ENCODE assay signal across 12 cellular contexts in genomic region chr2:64779117-64779690, GRCh38.
DNase-seq lines count a peak whose midpoint lies in the region; ATAC-seq, FAIRE-seq and TF ChIP-seq lines count a peak whose summit lies in the region.
"Had no signal": no experiment of that assay in that cellular context is flagged by ENCODE, and none has a peak within 500 bp of the region (broad histone marks: within the 10 kb centered on the region; RNA-seq: fewer than 3 reads in every experiment).

No MANE protein-coding gene starts in this region.

- H3K4me1 Mint-ChIP-seq in MCF 10A (ENCODE audit: insufficient read depth, unreplicated experiment), result peaks cover 27% of the 10 kb centered on the region

- no peak overlapping the region for H3K4me3 Mint-ChIP-seq in MCF 10A (ENCODE audit: unreplicated experiment)
- H3K4me3 Mint-ChIP-seq: activated CD4-positive, alpha-beta memory T cell treated with anti-CD3 and anti-CD28 coated beads for 36 hours had no signal

- peaks cover 0 to 8% of the 10 kb centered on the region in 2 donors for H3K9me3 ChIP-seq in breast epithelium
- H3K9me3 ChIP-seq in right cardiac atrium (ENCODE audit: control insufficient read depth, low read length), result no peaks in the 10 kb centered on the region
- peaks cover 0 to 6% (median 0%) of the 10 kb centered on the region in 3 donors for H3K9me3 ChIP-seq in esophagus squamous epithelium

- TF ChIP-seq POLR2A in breast epithelium (IDR thresholded peaks at IDR 0.05), result no peak
- TF ChIP-seq POLR2A in esophagus squamous epithelium (IDR thresholded peaks at IDR 0.05), result no peak

- H3K9me3 Mint-ChIP-seq in MCF 10A (ENCODE audit: unreplicated experiment), result no peaks in the 10 kb centered on the region
- H3K9me3 Mint-ChIP-seq: activated CD4-positive, alpha-beta memory T cell treated with anti-CD3 and anti-CD28 coated beads for 36 hours had no signal

- H3K4me3 ChIP-seq in breast epithelium, result no peak overlapping the region
- H3K4me3 ChIP-seq in astrocyte of the cerebellum (ENCODE audit: low read depth, low read length), result no peak overlapping the region
- no peak overlapping the region for H3K4me3 ChIP-seq in right cardiac atrium (ENCODE audit: low read length)
- H3K4me3 ChIP-seq in esophagus squamous epithelium, result no peak overlapping the region
- H3K4me3 ChIP-seq: ascending aorta had no signal

- DNase-seq in MCF 10A (ENCODE audit: unreplicated experiment) (peak; percentile 65), breast epithelium (ENCODE audit: low spot score in 2 of 2) (no peak), astrocyte of the cerebellum (ENCODE audit: low read depth) (peak; percentile 75), right cardiac atrium (no peak), urothelium cell line (ENCODE audit: low spot score) (peak; percentile 54), esophagus squamous epithelium (lab: John Stamatoyannopoulos, UW) (no peak), GM20000 (ENCODE audit: low spot score) (no peak)
- DNase-seq in stimulated activated naive CD4-positive, alpha-beta T cell (lab: John Stamatoyannopoulos, UW), result no peak
- DNase-seq: activated CD4-positive, alpha-beta memory T cell treated with anti-CD3 and anti-CD28 coated beads for 36 hours; NCI-H1436; OCI-M1 had no signal

- H3K27me3 Mint-ChIP-seq in MCF 10A (ENCODE audit: insufficient read depth, unreplicated experiment), result no peaks in the 10 kb centered on the region
- H3K27me3 Mint-ChIP-seq: activated CD4-positive, alpha-beta memory T cell treated with anti-CD3 and anti-CD28 coated beads for 36 hours had no signal

- peak; percentile 46 to 78 for ATAC-seq in right cardiac atrium

- TF ChIP-seq CTCF in MCF 10A (IDR thresholded peaks at IDR 0.05; ENCODE audit: unreplicated experiment) (no peak), breast epithelium (IDR thresholded peaks at IDR 0.05) (no peak), astrocyte of the cerebellum (IDR thresholded peaks at IDR 0.05; ENCODE audit: low read depth, low read length, missing control alignments) (no peak), esophagus squamous epithelium (IDR thresholded peaks at IDR 0.05) (no peak), GM20000 (IDR thresholded peaks at IDR 0.05; ENCODE audit: extremely low read depth, missing control alignments) (no peak)

- H3K36me3 Mint-ChIP-seq in MCF 10A (ENCODE audit: insufficient read depth, unreplicated experiment), result peaks cover 6% of the 10 kb centered on the region
- H3K36me3 Mint-ChIP-seq: activated CD4-positive, alpha-beta memory T cell treated with anti-CD3 and anti-CD28 coated beads for 36 hours had no signal

- 21% methylated on average over 5 of the region's 5 CpGs for WGBS in right cardiac atrium
- 26 to 34% methylated on average over 4 to 5 of the region's 5 CpGs for WGBS in esophagus squamous epithelium, 2 donors

- POLR2A ChIA-PET in MCF 10A (lab: Yijun Ruan, JAX), result interaction anchor here (0.7 to 2.2 kb wide), 5 partner anchors 12 to 104 kb away, joined by 3 to 7 read pairs (median 3); no protein-coding TSS in a partner anchor

- in situ Hi-C loops in astrocyte of the cerebellum (cut with HindIII; ENCODE audit: low sequenced_read_pairs), result no loop called here

- H3K27me3 ChIP-seq in breast epithelium (no peaks in the 10 kb centered on the region), right cardiac atrium (ENCODE audit: control insufficient read depth, insufficient read depth) (no peaks in the 10 kb centered on the region), esophagus squamous epithelium (no peaks in the 10 kb centered on the region)
- H3K27me3 ChIP-seq: ascending aorta had no signal

- CTCF ChIA-PET in MCF 10A (lab: Yijun Ruan, JAX), result interaction anchor here (0.7 to 2.1 kb wide), 4 partner anchors 9 to 80 kb away, joined by 3 to 7 read pairs (median 3); no protein-coding TSS in a partner anchor

- H3K36me3 ChIP-seq in breast epithelium (no peaks in the 10 kb centered on the region), esophagus squamous epithelium (no peaks in the 10 kb centered on the region)
- H3K36me3 ChIP-seq: ascending aorta had no signal

- intact Hi-C loops in MCF 10A (cut with micrococcal nuclease), result no loop called here
- intact Hi-C loops in breast epithelium (cut with DNase I; ENCODE audit: low total_unique reads), result no loop called here
- intact Hi-C loops in right cardiac atrium (cut with DNase I), result loop anchor here in 1 of 4 donors (10.0 kb wide), 1 partner anchor 86 kb away; no protein-coding TSS in a partner anchor
- intact Hi-C loops in esophagus squamous epithelium (cut with DNase I), result no loop called here

- BruUV-seq in MCF 10A (replicated peaks; lab: Mats Ljungman, UMichigan), result no TSS peak

- no peak for FAIRE-seq in urothelium cell line (lab: Jason Lieb, UNC)

- H3K4me1 ChIP-seq in breast epithelium, result no peaks in the 10 kb centered on the region
- H3K4me1 ChIP-seq in right cardiac atrium (ENCODE audit: control insufficient read depth, insufficient read depth, low read length), result peaks cover 4% of the 10 kb centered on the region
- peaks cover 0 to 21% (median 19%) of the 10 kb centered on the region in 3 donors for H3K4me1 ChIP-seq in esophagus squamous epithelium
- H3K4me1 ChIP-seq: ascending aorta had no signal

- H3K27ac Mint-ChIP-seq in MCF 10A (ENCODE audit: low read depth, unreplicated experiment), result peak overlapping the region; percentile 78
- H3K27ac Mint-ChIP-seq: activated CD4-positive, alpha-beta memory T cell treated with anti-CD3 and anti-CD28 coated beads for 36 hours had no signal

- H3K27ac ChIP-seq in breast epithelium (no peak overlapping the region), right cardiac atrium (ENCODE audit: low read length) (no peak overlapping the region), esophagus squamous epithelium (peak overlapping the region in 2 of 4 donors; percentile 16 to 27)
- H3K27ac ChIP-seq: ascending aorta had no signal

Comparison
In these comparisons a context has a peak if more than half of its experiments do, and no peak if none do; other contexts are left out.
1. DNase-seq: peak in MCF 10A (single experiment), astrocyte of the cerebellum (single experiment) and urothelium cell line (single experiment); none in breast epithelium (0 of 2), right cardiac atrium (0 of 3), esophagus squamous epithelium (single experiment), GM20000 (single experiment) and stimulated activated naive CD4-positive, alpha-beta T cell (0 of 6).